ENCODE assay signal across 22 cellular contexts in the genomic region with DNA sequence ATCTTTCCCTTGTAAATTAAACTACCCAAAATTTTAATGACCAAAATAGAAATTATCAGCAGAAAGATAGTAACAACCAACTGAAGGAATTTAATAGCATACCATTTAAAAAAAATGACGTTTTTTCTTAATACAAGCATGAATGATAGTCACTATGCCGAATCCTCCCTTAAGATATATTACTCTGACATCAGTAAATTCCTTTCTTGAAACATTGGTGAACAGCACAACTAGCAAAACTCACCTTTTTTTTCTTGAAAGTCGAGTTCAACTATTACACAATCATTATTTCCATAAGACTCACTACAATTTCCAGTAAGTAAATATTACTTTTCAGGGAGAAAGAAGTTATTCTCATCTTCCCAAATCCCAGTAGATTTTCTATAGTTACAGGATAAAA.
DNase-seq lines count a peak whose midpoint lies in the region; ATAC-seq, FAIRE-seq and TF ChIP-seq lines count a peak whose summit lies in the region.
"Had no signal": no experiment of that assay in that cellular context is flagged by ENCODE, and none has a peak within 500 bp of the region (broad histone marks: within the 10 kb centered on the region; RNA-seq: fewer than 3 reads in every experiment).

No MANE protein-coding gene starts in this region.

- H3K9me3 ChIP-seq in HepG2 (ENCODE audit: low read length): peaks cover 8% of the 10 kb centered on the region; the same call in 1 of the 2 replicates
- no peaks in the 10 kb centered on the region for H3K9me3 ChIP-seq in right lobe of liver
- H3K9me3 ChIP-seq in astrocyte (ENCODE audit: insufficient read depth, low read depth, low read length): no peaks in the 10 kb centered on the region
- H3K9me3 ChIP-seq: A549 had no signal

- H3K9me3 Mint-ChIP-seq in astrocyte (ENCODE audit: unreplicated experiment): peaks cover 25% of the 10 kb centered on the region

- H3K36me3 ChIP-seq in HepG2 (replicated peaks in 1 of 2; ENCODE audit: control insufficient read depth in 1 of 2, insufficient read depth in 2 of 2, low read length in 2 of 2) (no peaks in the 10 kb centered on the region), right lobe of liver (no peaks in the 10 kb centered on the region), astrocyte (ENCODE audit: insufficient read depth, low read length) (no peaks in the 10 kb centered on the region)

- peaks cover 23% of the 10 kb centered on the region for H3K4me1 Mint-ChIP-seq in astrocyte (ENCODE audit: low read depth, unreplicated experiment)
- H3K4me1 Mint-ChIP-seq: CD4-positive, alpha-beta memory T cell had no signal

- no peaks in the 10 kb centered on the region for H3K27me3 Mint-ChIP-seq in astrocyte (ENCODE audit: low read depth, unreplicated experiment)
- H3K27me3 Mint-ChIP-seq: CD4-positive, alpha-beta memory T cell had no signal

- no peaks in the 10 kb centered on the region for H3K4me1 ChIP-seq in HepG2 (ENCODE audit: insufficient read depth, low read length)
- H3K4me1 ChIP-seq in right lobe of liver: no peaks in the 10 kb centered on the region
- peaks cover 9% of the 10 kb centered on the region for H3K4me1 ChIP-seq in astrocyte (ENCODE audit: insufficient read depth, low read length)
- H3K4me1 ChIP-seq: A549 had no signal

- POLR2A ChIA-PET in HepG2 (lab: Yijun Ruan, JAX): no interaction called here

- no peak for TF ChIP-seq RAD21 in HepG2 (CRISPR knock-in tag; IDR thresholded peaks at IDR 0.05)

- in situ Hi-C loops in HepG2 (cut with HindIII; ENCODE audit: extremely low pct_ligation_motif_present, low pct_unique_long_range_greater_than_20kb): no loop called here

- TF ChIP-seq POLR2A in HepG2 (IDR thresholded peaks at IDR 0.05; ENCODE audit: insufficient read depth in 1 of 2, low read depth in 2 of 2, low read length in 2 of 2) (no peak), right lobe of liver (IDR thresholded peaks at IDR 0.05) (no peak)

- CTCF ChIA-PET in HepG2 (lab: Yijun Ruan, JAX; ENCODE audit: low intra/inter-chr PET ratio, low total read pairs): no interaction called here

- FAIRE-seq in HepG2 (lab: Jason Lieb, UNC) (no peak), astrocyte (lab: Jason Lieb, UNC) (no peak)
- FAIRE-seq: A549, GM12891, GM18507 had no signal

- no peak for TF ChIP-seq EP300 in HepG2 (IDR thresholded peaks at IDR 0.05; ENCODE audit: low read depth in 2 of 2, low read length in 2 of 2)
- no peak for TF ChIP-seq EP300 in HepG2 (CRISPR knock-in tag; IDR thresholded peaks at IDR 0.05; ENCODE audit: borderline replicate concordance)

- no TSS peak for BruUV-seq in HepG2 (replicated peaks; lab: Mats Ljungman, UMichigan)

- H3K4me3 Mint-ChIP-seq in astrocyte (ENCODE audit: unreplicated experiment): no peak overlapping the region
- H3K4me3 Mint-ChIP-seq: CD4-positive, alpha-beta memory T cell; GM23338; H9 had no signal

- 0% methylated on average over 3 of the region's 3 CpGs for WGBS in HepG2 (ENCODE audit: low lambda C conversion rate)
- 30% methylated on average over 3 of the region's 3 CpGs for WGBS in right lobe of liver (ENCODE audit: insufficient coverage, low coverage, low lambda C conversion rate, missing lambda C conversion rate)

- DNase-seq in HepG2 (ENCODE audit: low spot score) (no peak), right lobe of liver (no peak), astrocyte (ENCODE audit: low read depth) (peak; percentile 52), fibroblast of the aortic adventitia (ENCODE audit: low read depth) (peak; percentile 53), head of caudate nucleus (no peak)
- DNase-seq in stimulated activated CD4-positive, alpha-beta T cell treated with anti-CD3 and anti-CD28 coated beads, Interleukin-4, amount 100 ng/mL, for 4 hours: no peak
- DNase-seq: 8988T; ACHN; C1 segment of cervical spinal cord; Calu3; CD4-positive, alpha-beta memory T cell; COR-L47; DMS53; DMS79 treated with DMSO at 0.1 percent for 48 hours; GF-D8; H9 had no signal

- no peak overlapping the region for H3K27ac ChIP-seq in HepG2 (ENCODE audit: extremely low read length, insufficient read depth, low read length)
- no peak overlapping the region for H3K27ac ChIP-seq in right lobe of liver
- no peak overlapping the region for H3K27ac ChIP-seq in astrocyte (ENCODE audit: low read depth, low read length)
- H3K27ac ChIP-seq: A549 had no signal

- H3K9ac ChIP-seq in HepG2 (ENCODE audit: insufficient read depth, low read depth, low read length) (no peak overlapping the region), astrocyte (ENCODE audit: low read length) (no peak overlapping the region)

- H3K27me3 ChIP-seq in HepG2 (ENCODE audit: control insufficient read depth in 1 of 2, insufficient read depth in 2 of 2, low read length in 2 of 2) (no peaks in the 10 kb centered on the region), right lobe of liver (no peaks in the 10 kb centered on the region), astrocyte (ENCODE audit: insufficient read depth, low read length) (no peaks in the 10 kb centered on the region)

- H2AFZ ChIP-seq in HepG2 (ENCODE audit: low read length) (no peak overlapping the region), astrocyte (ENCODE audit: low read depth, low read length) (no peak overlapping the region)
- H2AFZ ChIP-seq: GM23338 had no signal

- H3K27ac Mint-ChIP-seq in astrocyte (ENCODE audit: unreplicated experiment): no peak overlapping the region
- H3K27ac Mint-ChIP-seq: CD4-positive, alpha-beta memory T cell; GM23338; H9 had no signal

- no peak for ATAC-seq in HepG2
- ATAC-seq in right lobe of liver: no peak
- ATAC-seq in HG02973 (IDR thresholded peaks at IDR 0.05; ENCODE audit: unreplicated experiment): no peak
- ATAC-seq: A549, GM23338, HCT116 had no signal

- H3K79me2 ChIP-seq in HepG2 (ENCODE audit: insufficient read depth, low read length): no peaks in the 10 kb centered on the region
- no peaks in the 10 kb centered on the region for H3K79me2 ChIP-seq in astrocyte (ENCODE audit: insufficient read depth, low read length)

- intact Hi-C loops in HepG2 (cut with micrococcal nuclease; ENCODE audit: unreplicated experiment) (no loop called here), right lobe of liver (cut with DNase I) (no loop called here), head of caudate nucleus (cut with DNase I) (no loop called here)

- H4K20me1 ChIP-seq in HepG2 (ENCODE audit: insufficient read depth, low read length) (no peaks in the 10 kb centered on the region), astrocyte (ENCODE audit: insufficient read depth, low read length) (no peaks in the 10 kb centered on the region)

- no peaks in the 10 kb centered on the region for H3K36me3 Mint-ChIP-seq in astrocyte (ENCODE audit: low read depth, unreplicated experiment)
- H3K36me3 Mint-ChIP-seq: CD4-positive, alpha-beta memory T cell had no signal

- H3K4me2 ChIP-seq in HepG2 (ENCODE audit: low read depth, low read length): no peak overlapping the region
- no peak overlapping the region for H3K4me2 ChIP-seq in astrocyte (ENCODE audit: low read length)
- H3K4me2 ChIP-seq: A549, GM23338 had no signal

- no peak for TF ChIP-seq CTCF in HepG2 (CRISPR knock-in tag; IDR thresholded peaks at IDR 0.05)
- no peak for TF ChIP-seq CTCF in right lobe of liver (IDR thresholded peaks at IDR 0.05)
- TF ChIP-seq CTCF in astrocyte (IDR thresholded peaks at IDR 0.05; ENCODE audit: insufficient read depth, low read depth, low read length): no peak
- TF ChIP-seq CTCF in fibroblast of the aortic adventitia (IDR thresholded peaks at IDR 0.05; ENCODE audit: insufficient read depth, low read length): no peak

- H3K4me3 ChIP-seq in HepG2 (replicated peaks in 1 of 3; ENCODE audit: insufficient read depth in 1 of 3, low read depth in 2 of 3, low read length in 3 of 3): no peak overlapping the region
- no peak overlapping the region for H3K4me3 ChIP-seq in right lobe of liver
- H3K4me3 ChIP-seq in astrocyte (ENCODE audit: insufficient read depth, low read depth, low read length): no peak overlapping the region
- H3K4me3 ChIP-seq in fibroblast of the aortic adventitia (ENCODE audit: low read depth, low read length): no peak overlapping the region
- H3K4me3 ChIP-seq: A549, GM23338 had no signal

TF ChIP-seq in HepG2, 621 proteins besides CTCF, POLR2A, EP300 and RAD21:
- TF ChIP-seq CEBPB (IDR thresholded peaks at IDR 0.05; ENCODE audit: borderline replicate concordance, low read depth, low read length) (peak; percentile 48; the same call in 1 of the 2 replicates), SATB2 (CRISPR knock-in tag; IDR thresholded peaks at IDR 0.05) (no peak)

Comparison
In these comparisons a context has a peak if more than half of its experiments do, and no peak if none do; other contexts are left out.
1. DNase-seq: peak in astrocyte (single experiment) and fibroblast of the aortic adventitia (single experiment); none in HepG2 (single experiment), right lobe of liver (0 of 3), stimulated activated CD4-positive, alpha-beta T cell treated with anti-CD3 and anti-CD28 coated beads, Interleukin-4, amount 100 ng/mL, for 4 hours (0 of 2) and head of caudate nucleus (0 of 42).